In genomic region chr17:64692187-64692586, GRCh38 we compare ENCODE assay signal across 30 cellular contexts.
"Had no signal": no experiment of that assay in that cellular context is flagged by ENCODE, and none has a peak within 500 bp of the region (broad histone marks: within the 10 kb centered on the region; RNA-seq: fewer than 3 reads in every experiment).

No MANE protein-coding gene starts in this region.

- H3K9me3 ChIP-seq: esophagus muscularis mucosa had no signal

- DNase-seq: activated B cell treated with CpG ODN at 0.5 μM for 24 hours; activated CD4-positive, alpha-beta T cell treated with anti-CD3 and anti-CD28 coated beads for 48 hours; activated CD4-positive, alpha-beta T cell treated with anti-CD3 and anti-CD28 coated beads, Interleukin-2, amount 50 U/mL, for 1 hour; activated CD4-positive, alpha-beta T cell treated with anti-CD3 and anti-CD28 coated beads, Interleukin-2, amount 50 U/mL, for 48 hours; activated CD8-positive, alpha-beta memory T cell treated with anti-CD3 and anti-CD28 coated beads for 24 hours; activated CD8-positive, alpha-beta memory T cell treated with anti-CD3 and anti-CD28 coated beads, Interleukin-2, amount 50 U/mL, for 4 hours; activated CD8-positive, alpha-beta T cell treated with anti-CD3 and anti-CD28 coated beads for 36 hours; activated effector memory CD4-positive, alpha-beta T cell treated with anti-CD3 and anti-CD28 coated beads, Interleukin-2, amount 50 U/mL, for 16 hours; activated naive CD4-positive, alpha-beta T cell treated with anti-CD3 and anti-CD28 coated beads for 36 hours; activated naive CD8-positive, alpha-beta T cell treated with anti-CD3 and anti-CD28 coated beads, Interleukin-2, amount 10 ng/mL, durations not matched to agents 7 days and 5 days; activated T-cell treated with anti-CD3 and anti-CD28 coated beads, Interleukin-2, amount 50 U/mL, for 1 hour; activated T-cell treated with anti-CD3 and anti-CD28 coated beads, Interleukin-2, amount 50 U/mL, for 48 hours; brain microvascular endothelial cell; dorsolateral prefrontal cortex; effector memory CD4-positive, alpha-beta T cell; endodermal cell; erythroblast; head of caudate nucleus; hippocampal formation; T-helper 1 cell; T-helper 17 cell; T1000; WERI-Rb-1 had no signal

- FAIRE-seq: astrocyte, bronchial epithelial cell, frontal cortex had no signal

- H3K27me3 ChIP-seq: brain microvascular endothelial cell, dorsolateral prefrontal cortex, esophagus muscularis mucosa had no signal

- H3K27ac ChIP-seq: brain microvascular endothelial cell, coronary artery, dorsolateral prefrontal cortex, esophagus muscularis mucosa, WERI-Rb-1 had no signal

- H3K36me3 ChIP-seq: brain microvascular endothelial cell, esophagus muscularis mucosa, WERI-Rb-1 had no signal

- ATAC-seq: activated CD4-positive, CD25-positive, alpha-beta regulatory T cell treated with anti-CD3 and anti-CD28 coated beads, Interleukin-2, amount 50 U/mL, for 24 hours; activated CD8-positive, alpha-beta T cell treated with anti-CD3 and anti-CD28 coated beads for 36 hours; activated naive CD4-positive, alpha-beta T cell treated with anti-CD3 and anti-CD28 coated beads, Interleukin-2, amount 50 U/mL, for 72 hours; T-helper 17 cell had no signal

- H3K4me3 ChIP-seq: coronary artery, dorsolateral prefrontal cortex, esophagus muscularis mucosa had no signal
